Comparison of ENCODE assay signal across 8 cellular contexts in the genomic region with DNA sequence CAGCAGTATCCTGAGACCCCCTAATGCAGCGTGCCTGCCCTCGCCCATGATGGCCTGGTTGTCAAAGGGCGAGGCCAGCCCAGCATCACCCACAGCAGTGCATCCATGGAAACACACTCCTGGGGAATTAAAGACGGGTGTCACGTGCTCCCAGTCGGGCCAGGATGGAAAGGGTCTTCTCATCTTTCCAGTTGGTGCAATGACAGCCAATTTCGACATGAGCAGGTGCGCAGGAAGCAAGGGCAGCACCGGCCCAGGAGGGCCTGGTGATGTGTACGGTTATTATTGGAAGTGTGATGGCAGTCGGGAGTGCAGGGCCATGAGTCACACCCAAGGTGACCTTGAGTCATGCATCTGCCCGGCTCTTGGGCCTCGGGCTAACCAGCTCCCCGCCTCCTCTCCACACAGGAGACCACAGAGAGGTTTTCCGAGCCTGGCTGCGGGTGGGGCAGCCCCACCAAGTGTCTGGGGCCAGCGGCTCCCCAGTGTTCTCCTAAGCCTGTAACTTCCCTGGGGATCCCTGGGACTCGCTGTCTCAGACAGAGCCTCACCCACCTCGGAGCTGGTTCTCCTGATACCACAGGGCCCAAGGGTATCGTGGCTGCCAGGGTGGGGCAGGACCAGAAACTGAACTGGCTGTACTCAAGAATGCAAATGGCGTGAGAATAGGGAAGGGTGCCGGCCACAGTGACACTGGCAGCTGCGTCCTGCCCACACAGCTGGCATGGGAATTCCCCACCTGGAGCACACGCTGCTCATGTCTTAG.
A peak's percentile ranks its signal among the peaks of the same experiment; 100 is the strongest.
DNase-seq lines count a peak whose midpoint lies in the region; ATAC-seq and TF ChIP-seq lines count a peak whose summit lies in the region.

No MANE protein-coding gene starts in this region.

- no peak for TF ChIP-seq CTCF in GM12865 (IDR thresholded peaks at IDR 0.05; ENCODE audit: insufficient read depth, low read depth, low read length, missing control alignments)
- TF ChIP-seq CTCF in endothelial cell (IDR thresholded peaks at IDR 0.05; ENCODE audit: unreplicated experiment): no peak

- no peak overlapping the region for H3K4me3 Mint-ChIP-seq in endothelial cell (ENCODE audit: unreplicated experiment)

- peaks cover 9% of the 10 kb centered on the region for H3K4me1 Mint-ChIP-seq in endothelial cell (ENCODE audit: unreplicated experiment)

- no peak for ATAC-seq in GM21515 (IDR thresholded peaks at IDR 0.05; ENCODE audit: unreplicated experiment)

- DNase-seq in GM12865 (ENCODE audit: low read depth): peak; percentile 88
- DNase-seq in HCEC 1CT: peak; percentile 17
- peak; percentile 72 for DNase-seq in NCI-H510A treated with DMSO at 0.1 percent for 48 hours (lab: John Stamatoyannopoulos, UW)
- no peak for DNase-seq in epithelial cell of prostate (ENCODE audit: low read depth, low spot score)
- DNase-seq in stromal cell of bone marrow (ENCODE audit: low read depth): peak; percentile 9
- no peak for DNase-seq in NCI-H2227 treated with DMSO at 0.1 percent for 48 hours (lab: John Stamatoyannopoulos, UW)
- no peak for DNase-seq in endothelial cell (ENCODE audit: low spot score)

- no peaks in the 10 kb centered on the region for H3K9me3 Mint-ChIP-seq in endothelial cell (ENCODE audit: unreplicated experiment)

- H3K27ac Mint-ChIP-seq in endothelial cell (ENCODE audit: unreplicated experiment): no peak overlapping the region

- H3K27me3 Mint-ChIP-seq in endothelial cell (ENCODE audit: unreplicated experiment): peaks cover 5% of the 10 kb centered on the region

- H3K4me3 ChIP-seq in GM12865 (ENCODE audit: low read depth, low read length): no peak overlapping the region

- peak overlapping the region; percentile 28 for H3K27ac ChIP-seq in epithelial cell of prostate

- H3K36me3 Mint-ChIP-seq in endothelial cell (ENCODE audit: low read depth, unreplicated experiment): no peaks in the 10 kb centered on the region

Comparison
In these comparisons a context has a peak if more than half of its experiments do, and no peak if none do; other contexts are left out.
1. DNase-seq: peak in GM12865 (single experiment), HCEC 1CT (single experiment), NCI-H510A treated with DMSO at 0.1 percent for 48 hours (single experiment) and stromal cell of bone marrow (single experiment); none in epithelial cell of prostate (single experiment), NCI-H2227 treated with DMSO at 0.1 percent for 48 hours (single experiment) and endothelial cell (single experiment).